ENCODE assay signal across 1 cellular context in genomic region chr15:64688179-64688578, GRCh38.
TF ChIP-seq lines count a peak whose summit lies in the region.

No MANE protein-coding gene starts in this region.

TF ChIP-seq in A549, 52 proteins besides CTCF, POLR2A, EP300 and RAD21:
- TF ChIP-seq ATOH8 (CRISPR knock-in tag; IDR thresholded peaks at IDR 0.05; ENCODE audit: low read depth) (no peak), EHMT2 (IDR thresholded peaks at IDR 0.05; ENCODE audit: low read depth) (no peak), POLR2AphosphoS2 (conservative IDR thresholded peaks at IDR 0.05; ENCODE audit: low read length) (peak; percentile 32; the same call in 1 of the 2 replicates), RNF2 (IDR thresholded peaks at IDR 0.05; ENCODE audit: borderline replicate concordance, low read depth) (no peak), HEYL (CRISPR knock-in tag; IDR thresholded peaks at IDR 0.05) (no peak)
